8 cellular contexts compared by ENCODE assay signal in the genomic region with DNA sequence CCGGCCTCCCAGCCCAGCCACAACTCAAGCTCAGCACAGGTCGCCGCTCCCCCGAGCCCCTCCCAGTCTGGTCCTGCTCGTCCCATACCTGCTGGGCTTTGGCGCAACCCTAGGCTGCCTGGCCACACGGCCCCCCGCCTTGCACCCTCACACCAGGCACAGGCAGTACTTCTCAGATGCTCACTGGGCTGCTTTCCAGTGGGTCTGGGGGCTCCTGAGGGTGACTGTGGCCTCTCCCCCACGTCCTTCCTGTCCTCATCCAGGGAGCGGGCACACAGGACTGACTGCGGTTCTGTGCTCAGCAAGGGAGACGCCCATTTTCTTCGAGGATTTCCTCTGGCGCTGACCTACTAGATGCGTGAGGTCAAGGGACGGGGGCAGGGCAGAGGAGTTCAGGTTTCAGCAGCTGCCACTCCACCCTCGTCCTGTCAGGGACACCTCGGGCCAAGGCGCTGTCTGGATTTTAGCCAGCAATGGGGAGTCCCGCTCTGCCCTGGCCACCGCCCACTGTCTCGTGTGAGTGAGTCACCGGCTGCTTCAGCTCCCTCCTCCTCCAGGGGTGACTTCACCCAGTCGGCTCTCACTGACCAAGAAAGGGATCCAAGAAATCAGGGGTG.
A peak's percentile ranks its signal among the peaks of the same experiment; 100 is the strongest.
DNase-seq lines count a peak whose midpoint lies in the region; ATAC-seq, FAIRE-seq and TF ChIP-seq lines count a peak whose summit lies in the region.

No MANE protein-coding gene starts in this region.

- DNase-seq in SHP77 (lab: John Stamatoyannopoulos, UW) (peak; percentile 38 to 57), SHP77 treated with DMSO at 0.1 percent for 48 hours (lab: John Stamatoyannopoulos, UW) (no peak), heart left ventricle (peak; percentile 87 to 99 (median 96)), pulmonary artery endothelial cell (ENCODE audit: low read depth, low spot score) (peak; percentile 69), urothelium cell line (ENCODE audit: low spot score) (peak; percentile 86)
- peak; percentile 59 to 92 for DNase-seq in activated naive CD4-positive, alpha-beta T cell treated with anti-CD3 and anti-CD28 coated beads, Interleukin-2, amount 50 U/mL, for 72 hours (ENCODE audit: low spot score in 2 of 2)

- TF ChIP-seq POLR2A in heart left ventricle (IDR thresholded peaks at IDR 0.05): no peak

- no peak for TF ChIP-seq CTCF in heart left ventricle (IDR thresholded peaks at IDR 0.05)

- WGBS in heart left ventricle, 4 donors: 11 to 41% (median 17%) methylated on average over 7 to 23 of the region's 24 CpGs

- H3K27ac Mint-ChIP-seq in activated naive CD4-positive, alpha-beta T cell treated with anti-CD3 and anti-CD28 coated beads, Interleukin-2, amount 50 U/mL, for 72 hours: no peak overlapping the region

- no peaks in the 10 kb centered on the region for H3K36me3 Mint-ChIP-seq in activated naive CD4-positive, alpha-beta T cell treated with anti-CD3 and anti-CD28 coated beads, Interleukin-2, amount 50 U/mL, for 72 hours

- H3K9me3 ChIP-seq in heart left ventricle: no peaks in the 10 kb centered on the region

- ATAC-seq in HG03108 (IDR thresholded peaks at IDR 0.05; ENCODE audit: unreplicated experiment): peak; percentile 73
- ATAC-seq in SK-N-SH treated with all-trans-retinoic acid at 6 μM for 48 hours: peak; percentile 95
- ATAC-seq in activated naive CD4-positive, alpha-beta T cell treated with anti-CD3 and anti-CD28 coated beads, Interleukin-2, amount 50 U/mL, for 72 hours: peak; percentile 93 to 97
- peak; percentile 78 to 89 (median 84) for ATAC-seq in heart left ventricle

- peaks cover 0 to 65% (median 28%) of the 10 kb centered on the region in 12 donors for H3K4me1 ChIP-seq in heart left ventricle

- FAIRE-seq in urothelium cell line (lab: Jason Lieb, UNC): peak; percentile 5

- H3K36me3 ChIP-seq in heart left ventricle: no peaks in the 10 kb centered on the region

- peak overlapping the region in 11 of 12 donors; percentile 12 to 56 (median 39) for H3K4me3 ChIP-seq in heart left ventricle

- intact Hi-C loops in heart left ventricle (cut with DNase I): no loop called here

- H3K27me3 ChIP-seq in heart left ventricle: no peaks in the 10 kb centered on the region

- H3K9me3 Mint-ChIP-seq in activated naive CD4-positive, alpha-beta T cell treated with anti-CD3 and anti-CD28 coated beads, Interleukin-2, amount 50 U/mL, for 72 hours: no peaks in the 10 kb centered on the region

- peak overlapping the region; percentile 63 to 93 (median 82) for H3K27ac ChIP-seq in heart left ventricle

TF ChIP-seq in SK-N-SH treated with all-trans-retinoic acid at 6 μM for 48 hours, 23 proteins besides CTCF, POLR2A, EP300 and RAD21:
- no peak for TF ChIP-seq PPARA (CRISPR knock-in tag; IDR thresholded peaks at IDR 0.05; ENCODE audit: borderline replicate concordance)
- TF ChIP-seq, protein P1, sequence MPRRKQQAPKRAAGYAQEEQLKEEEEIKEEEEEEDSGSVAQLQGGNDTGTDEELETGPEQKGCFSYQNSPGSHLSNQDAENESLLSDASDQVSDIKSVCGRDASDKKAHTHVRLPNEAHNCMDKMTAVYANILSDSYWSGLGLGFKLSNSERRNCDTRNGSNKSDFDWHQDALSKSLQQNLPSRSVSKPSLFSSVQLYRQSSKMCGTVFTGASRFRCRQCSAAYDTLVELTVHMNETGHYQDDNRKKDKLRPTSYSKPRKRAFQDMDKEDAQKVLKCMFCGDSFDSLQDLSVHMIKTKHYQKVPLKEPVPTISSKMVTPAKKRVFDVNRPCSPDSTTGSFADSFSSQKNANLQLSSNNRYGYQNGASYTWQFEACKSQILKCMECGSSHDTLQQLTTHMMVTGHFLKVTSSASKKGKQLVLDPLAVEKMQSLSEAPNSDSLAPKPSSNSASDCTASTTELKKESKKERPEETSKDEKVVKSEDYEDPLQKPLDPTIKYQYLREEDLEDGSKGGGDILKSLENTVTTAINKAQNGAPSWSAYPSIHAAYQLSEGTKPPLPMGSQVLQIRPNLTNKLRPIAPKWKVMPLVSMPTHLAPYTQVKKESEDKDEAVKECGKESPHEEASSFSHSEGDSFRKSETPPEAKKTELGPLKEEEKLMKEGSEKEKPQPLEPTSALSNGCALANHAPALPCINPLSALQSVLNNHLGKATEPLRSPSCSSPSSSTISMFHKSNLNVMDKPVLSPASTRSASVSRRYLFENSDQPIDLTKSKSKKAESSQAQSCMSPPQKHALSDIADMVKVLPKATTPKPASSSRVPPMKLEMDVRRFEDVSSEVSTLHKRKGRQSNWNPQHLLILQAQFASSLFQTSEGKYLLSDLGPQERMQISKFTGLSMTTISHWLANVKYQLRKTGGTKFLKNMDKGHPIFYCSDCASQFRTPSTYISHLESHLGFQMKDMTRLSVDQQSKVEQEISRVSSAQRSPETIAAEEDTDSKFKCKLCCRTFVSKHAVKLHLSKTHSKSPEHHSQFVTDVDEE (CRISPR knock-in tag; IDR thresholded peaks at IDR 0.05): no peak
- TF ChIP-seq OSR1 (CRISPR knock-in tag; IDR thresholded peaks at IDR 0.05): no peak
- TF ChIP-seq ZFP30 (CRISPR knock-in tag; IDR thresholded peaks at IDR 0.05): no peak
- no peak for TF ChIP-seq ZNF565 (CRISPR knock-in tag; conservative IDR thresholded peaks at IDR 0.05; ENCODE audit: low read depth)
- no peak for TF ChIP-seq ESRRG (CRISPR knock-in tag; IDR thresholded peaks at IDR 0.05)
- no peak for TF ChIP-seq ZNF8 (CRISPR knock-in tag; IDR thresholded peaks at IDR 0.05)
TF ChIP-seq in SK-N-SH treated with all-trans-retinoic acid at 6 μM for 48 hours: peak in this region for 0.
